In the genomic region with DNA sequence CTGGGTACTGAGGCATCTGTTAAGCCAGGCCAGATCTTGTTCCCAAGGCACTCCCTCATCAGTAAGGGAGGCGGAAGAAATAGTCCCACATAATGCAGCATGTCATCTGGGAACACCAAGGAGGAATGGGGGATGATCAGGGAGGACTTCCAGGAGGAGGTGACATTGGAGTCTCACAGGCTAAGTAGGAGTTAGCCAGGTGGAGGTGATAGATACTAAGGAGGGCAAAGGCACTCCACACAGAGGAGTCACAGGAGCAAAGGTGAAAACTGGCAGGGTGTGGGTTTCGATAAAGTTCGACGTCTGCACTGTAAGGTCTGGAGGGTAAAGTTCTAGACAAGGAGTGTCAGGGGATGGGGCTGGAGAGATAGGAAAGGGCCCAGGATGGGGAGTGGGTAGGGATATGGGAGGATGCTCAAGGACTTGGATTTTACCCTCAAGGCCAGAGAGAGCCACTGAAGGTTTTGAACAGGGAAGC, we compare ENCODE assay signal across 20 cellular contexts. TPM values are rescaled to one million over a fixed set of nuclear protein-coding genes. Genes with fewer than 3 reads are reported as not detected.
DNase-seq lines count a peak whose midpoint lies in the region; ATAC-seq, FAIRE-seq and TF ChIP-seq lines count a peak whose summit lies in the region.
"Had no signal": no experiment of that assay in that cellular context is flagged by ENCODE, and none has a peak within 500 bp of the region (broad histone marks: within the 10 kb centered on the region; RNA-seq: fewer than 3 reads in every experiment).

No MANE protein-coding gene starts in this region.

- H3K36me3 Mint-ChIP-seq in IgD-negative memory B cell = peaks cover 3% of the 10 kb centered on the region
- H3K36me3 Mint-ChIP-seq: CD4-positive, alpha-beta memory T cell had no signal

- ATAC-seq in HepG2 = no peak
- no peak for ATAC-seq in right lobe of liver
- ATAC-seq: HCT116 had no signal

- H4K20me1 ChIP-seq in HepG2 (ENCODE audit: insufficient read depth, low read length) (no peaks in the 10 kb centered on the region), H1 (replicated peaks in 1 of 2; ENCODE audit: control insufficient read depth in 1 of 2, insufficient read depth in 2 of 2, low read length in 2 of 2) (no peaks in the 10 kb centered on the region)

- in situ Hi-C loops in HepG2 (cut with HindIII; ENCODE audit: extremely low pct_ligation_motif_present, low pct_unique_long_range_greater_than_20kb) = no loop called here
- in situ Hi-C loops in ACHN (cut with HindIII; ENCODE audit: low pct_ligation_motif_present, low pct_unique_long_range_greater_than_20kb, low sequenced_read_pairs) = no loop called here

- no peak overlapping the region for H2AFZ ChIP-seq in HepG2 (ENCODE audit: low read length)
- H2AFZ ChIP-seq in H1 (ENCODE audit: low read length) = no peak overlapping the region
- H2AFZ ChIP-seq: GM23248 had no signal

- intact Hi-C loops in HepG2 (cut with micrococcal nuclease; ENCODE audit: unreplicated experiment) = no loop called here
- intact Hi-C loops in right lobe of liver (cut with DNase I) = no loop called here

- no peak overlapping the region for H3K56ac ChIP-seq in H1 (replicated peaks; ENCODE audit: insufficient read length, low read depth, low read length)

- H3K4me3 ChIP-seq in HepG2 (replicated peaks in 1 of 3; ENCODE audit: insufficient read depth in 1 of 3, low read depth in 2 of 3, low read length in 3 of 3) (no peak overlapping the region), right lobe of liver (no peak overlapping the region), H1 (ENCODE audit: extremely low read depth in 1 of 4, insufficient read depth in 2 of 4, low read depth in 3 of 4, low read length in 4 of 4) (no peak overlapping the region), small intestine (ENCODE audit: low read depth in 1 of 2, low read length in 2 of 2) (no peak overlapping the region)
- H3K4me3 ChIP-seq: GM23248 had no signal

- H3K9me3 ChIP-seq in HepG2 (ENCODE audit: low read length) (no peaks in the 10 kb centered on the region), right lobe of liver (no peaks in the 10 kb centered on the region), H1 (ENCODE audit: insufficient read depth in 2 of 2, low read depth in 1 of 2, low read length in 1 of 2) (no peaks in the 10 kb centered on the region), small intestine (ENCODE audit: control insufficient read depth, low read depth) (no peaks in the 10 kb centered on the region)

- no peaks in the 10 kb centered on the region for H3K79me2 ChIP-seq in HepG2 (ENCODE audit: insufficient read depth, low read length)
- no peaks in the 10 kb centered on the region for H3K79me2 ChIP-seq in H1 (ENCODE audit: control insufficient read depth in 1 of 2, insufficient read depth in 2 of 2, low read length in 2 of 2)

- no peak overlapping the region for H3K18ac ChIP-seq in H1 (ENCODE audit: extremely low read depth, low read length)

- no peak for FAIRE-seq in HepG2 (lab: Jason Lieb, UNC)
- FAIRE-seq in H1 (lab: Jason Lieb, UNC) = no peak
- no peak for FAIRE-seq in small intestine (lab: Jason Lieb, UNC)
- FAIRE-seq: A204.1, G401.6, GM12892 had no signal

- POLR2A ChIA-PET in HepG2 (lab: Yijun Ruan, JAX) (no interaction called here), H1 (lab: Charles Lee; ENCODE audit: partially characterized antibody) (interaction anchor here (0.6 kb wide), 1 partner anchor 159 kb away, joined by 3 read pairs; no protein-coding TSS in a partner anchor)

- no peak for TF ChIP-seq RAD21 in HepG2 (CRISPR knock-in tag; IDR thresholded peaks at IDR 0.05)
- TF ChIP-seq RAD21 in H1 (IDR thresholded peaks at IDR 0.05 in 1 of 2, conservative IDR thresholded peaks at IDR 0.05 in 1 of 2; ENCODE audit: low read depth in 2 of 2, low read length in 2 of 2) = no peak

- no peak overlapping the region for H3K4me3 Mint-ChIP-seq in IgD-negative memory B cell
- H3K4me3 Mint-ChIP-seq: CD4-positive, alpha-beta memory T cell; H9 had no signal

- H3K14ac ChIP-seq in H1 (ENCODE audit: insufficient read length) = no peak overlapping the region

- H3K36me3 ChIP-seq in HepG2 (replicated peaks in 1 of 2; ENCODE audit: control insufficient read depth in 1 of 2, insufficient read depth in 2 of 2, low read length in 2 of 2) (no peaks in the 10 kb centered on the region), right lobe of liver (peaks cover 0 to 22% (median 10%) of the 10 kb centered on the region in 4 donors), H1 (ENCODE audit: control insufficient read depth in 2 of 4, insufficient read depth in 4 of 4, low read length in 3 of 4) (no peaks in the 10 kb centered on the region), small intestine (ENCODE audit: control insufficient read depth in 2 of 2, insufficient read depth in 2 of 2, low read length in 2 of 2) (peaks cover 0 to 2% of the 10 kb centered on the region in 2 donors)

- CTCF ChIA-PET in HepG2 (lab: Yijun Ruan, JAX; ENCODE audit: low intra/inter-chr PET ratio, low total read pairs) = no interaction called here
- CTCF ChIA-PET in H1 (lab: Charles Lee; ENCODE audit: partially characterized antibody) = interaction anchor here (1.0 to 1.3 kb wide), 2 partner anchors 8 to 19 kb away, joined by 3 read pairs; no protein-coding TSS in a partner anchor

- H2BK120ac ChIP-seq in H1 (replicated peaks; ENCODE audit: low read depth, low read length) = no peak overlapping the region

- no peaks in the 10 kb centered on the region for H3K79me1 ChIP-seq in H1 (ENCODE audit: low read depth, low read length)

- no peak overlapping the region for H2BK20ac ChIP-seq in H1 (ENCODE audit: low read length)

- H3K27ac ChIP-seq in HepG2 (ENCODE audit: extremely low read length, insufficient read depth, low read length) (no peak overlapping the region), right lobe of liver (no peak overlapping the region), H1 (ENCODE audit: low read depth, low read length) (no peak overlapping the region), small intestine (ENCODE audit: low read depth in 1 of 2, low read length in 1 of 2) (peak overlapping the region in 1 of 2 donors; percentile 27)
- H3K27ac ChIP-seq: 22Rv1, GM23248 had no signal

- TF ChIP-seq POLR2A in HepG2 (IDR thresholded peaks at IDR 0.05; ENCODE audit: insufficient read depth in 1 of 2, low read depth in 2 of 2, low read length in 2 of 2) (no peak), right lobe of liver (IDR thresholded peaks at IDR 0.05) (no peak), H1 (IDR thresholded peaks at IDR 0.05; ENCODE audit: control extremely low read depth in 1 of 2, low read depth in 2 of 2, low read length in 2 of 2) (no peak)

- DNase-seq in HepG2 (ENCODE audit: low spot score) (no peak), right lobe of liver (no peak), H1 (ENCODE audit: low read depth in 1 of 2, low spot score in 2 of 2) (no peak), small intestine (peak; percentile 93), ACHN (no peak), RPMI8226 (no peak)
- DNase-seq in stimulated activated CD4-positive, alpha-beta T cell treated with anti-CD3 and anti-CD28 coated beads, Interleukin-4, amount 100 ng/mL, for 24 hours = no peak
- DNase-seq: C1 segment of cervical spinal cord; CD4-positive, alpha-beta memory T cell; COR-L47; DMS153; DND-41; GM23248; H9 had no signal

- TF ChIP-seq EP300 in HepG2 (IDR thresholded peaks at IDR 0.05; ENCODE audit: low read depth in 2 of 2, low read length in 2 of 2) = no peak
- TF ChIP-seq EP300 in HepG2 (CRISPR knock-in tag; IDR thresholded peaks at IDR 0.05; ENCODE audit: borderline replicate concordance) = no peak
- no peak for TF ChIP-seq EP300 in H1 (IDR thresholded peaks at IDR 0.05; ENCODE audit: borderline replicate concordance in 1 of 2, low read depth in 2 of 2, low read length in 2 of 2)

- no peak overlapping the region for H3K4me2 ChIP-seq in HepG2 (ENCODE audit: low read depth, low read length)
- no peak overlapping the region for H3K4me2 ChIP-seq in H1 (ENCODE audit: insufficient read depth in 1 of 2, low read depth in 2 of 2, low read length in 2 of 2)

- H2BK15ac ChIP-seq in H1 (ENCODE audit: low read length) = peak overlapping the region; percentile 40; the same call in 1 of the 2 replicates

- H3K9ac ChIP-seq in HepG2 (ENCODE audit: insufficient read depth, low read depth, low read length) = no peak overlapping the region
- H3K9ac ChIP-seq in H1 (replicated peaks in 1 of 4; ENCODE audit: extremely low read depth in 1 of 4, low read depth in 3 of 4, low read length in 3 of 4) = no peak overlapping the region
- H3K9ac ChIP-seq: GM23248 had no signal

- H4K91ac ChIP-seq in H1 (replicated peaks; ENCODE audit: insufficient read length, low read length) = peak overlapping the region; percentile 15

- BruUV-seq in HepG2 (replicated peaks; lab: Mats Ljungman, UMichigan) = no TSS peak

- 0 out of 2 replicates have a peak overlapping the region, but pooled peaks have one; percentile 39 for H2BK12ac ChIP-seq in H1 (ENCODE audit: low read depth, low read length)

- 81% methylated on average over 4 of the region's 4 CpGs for WGBS in HepG2 (ENCODE audit: low lambda C conversion rate)
- WGBS in right lobe of liver (ENCODE audit: insufficient coverage, low coverage, low lambda C conversion rate, missing lambda C conversion rate) = 74% methylated on average over 4 of the region's 4 CpGs
- WGBS in H1 (ENCODE audit: extremely low coverage in 1 of 2, insufficient coverage in 1 of 2, insufficient read length in 1 of 2, insufficient replicate concordance in 2 of 2, low coverage in 1 of 2, low lambda C conversion rate in 2 of 2, missing lambda C conversion rate in 1 of 2), 2 experiments = 97% methylated on average over 4 of the region's 4 CpGs; no CpG with 5 or more reads in 1 of the 2 experiments
- 30 to 72% (median 53%) methylated on average over 4 of the region's 4 CpGs for WGBS in small intestine, 3 donors

- no peak overlapping the region for H4K5ac ChIP-seq in H1 (ENCODE audit: insufficient read length, low read depth, low read length)

- H3K9me3 Mint-ChIP-seq in IgD-negative memory B cell = no peaks in the 10 kb centered on the region
- H3K9me3 Mint-ChIP-seq: CD4-positive, alpha-beta memory T cell; H9 had no signal

- no peak for TF ChIP-seq CTCF in HepG2 (CRISPR knock-in tag; IDR thresholded peaks at IDR 0.05)
- TF ChIP-seq CTCF in right lobe of liver (IDR thresholded peaks at IDR 0.05) = no peak
- TF ChIP-seq CTCF in H1 (IDR thresholded peaks at IDR 0.05; ENCODE audit: control extremely low read depth in 1 of 3, insufficient read depth in 1 of 3, low read depth in 1 of 3, low read length in 3 of 3) = no peak

- no peak overlapping the region for H4K8ac ChIP-seq in H1 (ENCODE audit: extremely low read depth, insufficient read depth, low read length)

- H3K23ac ChIP-seq in H1 (ENCODE audit: insufficient read length) = no peak overlapping the region

- no peak overlapping the region for H3K4ac ChIP-seq in H1 (replicated peaks; ENCODE audit: insufficient read length, low read depth, low read length)

- peak overlapping the region in 2 of 3 donors; percentile 25 to 50 for H3K27ac Mint-ChIP-seq in IgD-negative memory B cell
- H3K27ac Mint-ChIP-seq: CD4-positive, alpha-beta memory T cell had no signal

- H3K27me3 Mint-ChIP-seq in IgD-negative memory B cell = peaks cover 12% of the 10 kb centered on the region

- H3K4me1 Mint-ChIP-seq in IgD-negative memory B cell = no peaks in the 10 kb centered on the region
- H3K4me1 Mint-ChIP-seq: CD4-positive, alpha-beta memory T cell had no signal

- H2AK5ac ChIP-seq in H1 (ENCODE audit: low read depth, low read length) = no peak overlapping the region

- H3K27me3 ChIP-seq in HepG2 (ENCODE audit: control insufficient read depth in 1 of 2, insufficient read depth in 2 of 2, low read length in 2 of 2) (no peaks in the 10 kb centered on the region; a peak in 1 of 5 replicates), right lobe of liver (no peaks in the 10 kb centered on the region), H1 (replicated peaks in 1 of 4; ENCODE audit: control insufficient read depth in 3 of 4, extremely low read depth in 1 of 4, insufficient read depth in 3 of 4, low read length in 3 of 4) (0 out of 7 replicates have a peak, but pooled peaks cover 0 to 3% (median 0%) of the 10 kb centered on the region in 4 experiments), small intestine (ENCODE audit: control insufficient read depth in 2 of 2, insufficient read depth in 2 of 2, low read length in 2 of 2) (no peaks in the 10 kb centered on the region)

- H3K4me1 ChIP-seq in HepG2 (ENCODE audit: insufficient read depth, low read length) (peaks cover 28% of the 10 kb centered on the region), right lobe of liver (peaks cover 0 to 14% (median 3%) of the 10 kb centered on the region in 4 donors), H1 (replicated peaks in 1 of 4; ENCODE audit: control insufficient read depth in 3 of 4, insufficient read depth in 4 of 4, low read length in 3 of 4) (peaks cover 0 to 8% (median 1%) of the 10 kb centered on the region in 4 experiments; a peak in 4 of 7 replicates), small intestine (ENCODE audit: control insufficient read depth in 2 of 2, insufficient read depth in 1 of 2, low read depth in 1 of 2, low read length in 1 of 2) (peaks cover 0 to 3% of the 10 kb centered on the region in 2 donors)

- H2BK5ac ChIP-seq in H1 (ENCODE audit: low read depth, low read length) = peak overlapping the region; percentile 55; the same call in 1 of the 2 replicates

- no peaks in the 10 kb centered on the region for H3K23me2 ChIP-seq in H1 (ENCODE audit: low read depth, low read length)

RNA-seq across cellular contexts. Expression of gene SLC28A1, which starts 6.2 kb away (rescaled TPM):
- 0.31 and 0.39 TPM in 2 replicates for total RNA-seq in HepG2 (2016; rRNA removed; fragmentation: Illumina TruSeq; extraction: Trizol)
- total RNA-seq in HepG2 (2016; cell fraction: cytosol; rRNA removed; fragmentation: Illumina TruSeq; extraction: Trizol; ENCODE audit: low read depth) = not detected in 2 replicates
- total RNA-seq in HepG2 (2016; cell fraction: insoluble cytoplasmic fraction; rRNA removed; fragmentation: Illumina TruSeq; extraction: Trizol) = 0.21 and 0.43 TPM in 2 replicates
- 0.14 and 0.15 TPM in 2 replicates for total RNA-seq in HepG2 (2016; cell fraction: membrane; rRNA removed; fragmentation: Illumina TruSeq; extraction: Trizol)
- 0.28 and 0.59 TPM in 2 replicates for total RNA-seq in HepG2 (2016; cell fraction: nucleus; rRNA removed; fragmentation: Illumina TruSeq; extraction: Trizol)
- 5.8 and 8.6 TPM in 2 replicates for polyA plus RNA-seq in HepG2 (2011; rRNA removed)
- polyA plus RNA-seq in HepG2 (2011; cell fraction: cytosol; rRNA removed) = 3.5 and 4.1 TPM in 2 replicates
- 15.9 and 18.6 TPM in 2 replicates for polyA plus RNA-seq in HepG2 (2011; cell fraction: nucleus; rRNA removed)
- 4.6 and 13.0 TPM in 2 replicates for polyA plus RNA-seq in HepG2 (2012)
- 0.06 TPM in 1 of 2 replicates, not detected in the other for polyA plus RNA-seq in HepG2 (2016; cell fraction: cytosol; fragmentation: Illumina TruSeq; extraction: Trizol; ENCODE audit: low read depth)
- polyA plus RNA-seq in HepG2 (2016; cell fraction: insoluble cytoplasmic fraction; fragmentation: Illumina TruSeq; extraction: Trizol; ENCODE audit: low read depth) = 0.19 and 0.36 TPM in 2 replicates
- polyA plus RNA-seq in HepG2 (2016; cell fraction: membrane; fragmentation: Illumina TruSeq; extraction: Trizol; ENCODE audit: low read depth) = 0.09 and 0.14 TPM in 2 replicates
- 0.67 and 1.0 TPM in 2 replicates for polyA plus RNA-seq in HepG2 (2016; cell fraction: nucleus; fragmentation: Illumina TruSeq; extraction: Trizol; ENCODE audit: insufficient read depth, low read depth)
- 15.2 TPM in 1 of 2 replicates, not detected in the other for polyA minus RNA-seq in HepG2 (2011; rRNA and poly(A)+ RNA removed; ENCODE audit: low replicate concordance)
- polyA minus RNA-seq in HepG2 (2011; cell fraction: cytosol; rRNA and poly(A)+ RNA removed) = 2.1 and 2.8 TPM in 2 replicates
- 8.0 and 10.1 TPM in 2 replicates for polyA minus RNA-seq in HepG2 (2011; cell fraction: nucleus; rRNA and poly(A)+ RNA removed)
- total RNA-seq in right lobe of liver = 10 to 100 TPM; 33.2 to 75.4 (median 49.9) TPM
- not detected for polyA plus RNA-seq in IgD-negative memory B cell
- total RNA-seq in H1 (2021; fragmentation: NEBNext Ultra II Directional; extraction: Animal tissue kit (Norgen Biotek cat#: 25700)) = not detected in 2 replicates
- polyA plus RNA-seq in H1 (2011; rRNA removed) = 0.03 and 0.09 TPM in 2 replicates
- polyA plus RNA-seq in H1 (2011; cell fraction: cytosol; rRNA removed) = 0.05 TPM
- 0.23 TPM for polyA plus RNA-seq in H1 (2011; cell fraction: nucleus; rRNA removed)
- polyA plus RNA-seq in H1 (2012, experiment 1 of 2) = 0.07 to 0.11 TPM in 2 of 4 replicates, not detected in the others
- not detected for polyA plus RNA-seq in H1 (2012, experiment 2 of 2)
- not detected for polyA plus RNA-seq in H1 (2013, experiment 1 of 2)
- polyA plus RNA-seq in H1 (2013, experiment 2 of 2) = not detected
- polyA minus RNA-seq in H1 (2011; rRNA and poly(A)+ RNA removed) = 0.10 TPM in 1 of 2 replicates, not detected in the other
- not detected for polyA minus RNA-seq in H1 (2011; cell fraction: cytosol; rRNA and poly(A)+ RNA removed)
- polyA minus RNA-seq in H1 (2011; cell fraction: nucleus; rRNA and poly(A)+ RNA removed) = 0.20 TPM
- 10 to 100 TPM in 2 of 3 donors, 1 to 10 TPM in 1; 4.4 to 64.6 (median 34.6) TPM for polyA plus RNA-seq in small intestine
- total RNA-seq: CD4-positive, alpha-beta memory T cell; GM23248 had no signal
- polyA plus RNA-seq: CD4-positive, alpha-beta memory T cell; GM23248 had no signal
